ENCODE assay signal across 1 cellular context in the genomic region with DNA sequence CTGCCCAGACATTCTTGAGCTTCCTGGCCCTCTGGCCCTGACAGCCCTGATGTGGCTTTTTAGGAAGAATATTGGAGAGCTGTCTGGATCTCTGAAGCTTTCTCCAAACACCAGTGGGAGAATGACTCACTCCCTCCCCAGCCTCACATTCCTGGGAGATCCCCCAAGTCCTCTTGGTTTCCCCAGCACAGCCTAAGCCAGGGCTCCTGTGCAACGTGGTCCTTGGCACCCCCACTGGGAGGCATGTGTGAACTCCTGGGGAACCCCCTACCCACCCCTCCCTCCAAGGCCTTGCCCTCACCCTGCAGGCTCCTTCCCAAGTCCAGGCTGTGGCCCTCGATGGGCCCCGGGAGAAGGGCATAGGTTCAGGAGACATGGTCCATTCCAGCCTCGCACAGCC.
TF ChIP-seq lines count a peak whose summit lies in the region.

No MANE protein-coding gene starts in this region.

TF ChIP-seq in endothelial cell of umbilical vein, 7 proteins besides CTCF, POLR2A, EP300 and RAD21 (continued from another document):
- TF ChIP-seq GATA2 (IDR thresholded peaks at IDR 0.05; ENCODE audit: insufficient read depth, insufficient read length, low read depth, low read length) (no peak), JUN (IDR thresholded peaks at IDR 0.05; ENCODE audit: borderline replicate concordance, insufficient read depth, insufficient read length, low read depth) (no peak), EZH2 (IDR thresholded peaks at IDR 0.05; ENCODE audit: borderline replicate concordance, low read depth, low read length, severe bottlenecking) (no peak), MYC (IDR thresholded peaks at IDR 0.05; ENCODE audit: low read depth, low read length) (no peak)
